Comparison of ENCODE assay signal across 9 cellular contexts in genomic region chr15:32440445-32440977, GRCh38. TPM values are rescaled to one million over a fixed set of nuclear protein-coding genes. Genes with fewer than 3 reads are reported as not detected.
DNase-seq lines count a peak whose midpoint lies in the region; ATAC-seq and TF ChIP-seq lines count a peak whose summit lies in the region.
"Not testable (repeated sequence)": the region's sequence is repeated elsewhere in the genome, so short reads cannot be mapped to it uniquely, and the experiment has no call there.
"Had no signal": no experiment of that assay in that cellular context is flagged by ENCODE, and none has a peak within 500 bp of the region (broad histone marks: within the 10 kb centered on the region; RNA-seq: fewer than 3 reads in every experiment).

No MANE protein-coding gene starts in this region.

- H2BK120ac ChIP-seq in IMR-90 (ENCODE audit: low read depth, low read length), result not testable (repeated sequence)

- POLR2A ChIA-PET in CD8-positive, alpha-beta T cell (lab: Charles Lee); IMR-90 (lab: Charles Lee; ENCODE audit: unreplicated experiment); activated B cell treated with CpG ODN at 0.5 μM for 24 hours (lab: Charles Lee): not testable (repeated sequence)

- H2AK9ac ChIP-seq in IMR-90 (replicated peaks; ENCODE audit: low read depth, low read length, poor library complexity), result not testable (repeated sequence)

- H2BK5ac ChIP-seq in IMR-90 (ENCODE audit: low read depth, low read length, poor library complexity, severe bottlenecking), result not testable (repeated sequence)

- not testable (repeated sequence) for H3K9ac ChIP-seq in IMR-90 (ENCODE audit: low read depth, low read length)

- not testable (repeated sequence) for DNase-seq in CD8-positive, alpha-beta T cell; IMR-90; activated B cell treated with CpG ODN at 0.5 μM for 24 hours; left lung; nephron progenitor cell
- DNase-seq in chondrocyte (ENCODE audit: low spot score), result peak; percentile 35
- DNase-seq in stimulated activated naive B cell treated with anti-CD40 and anti-IgM and Interleukin-4, amounts not matched to agents 10 μg/mL and 1 μg/mL and 100 μg/mL, for 72 hours, result peak; percentile 0

- ATAC-seq in CD8-positive, alpha-beta T cell, result peak; percentile 74
- ATAC-seq in IMR-90 (ENCODE audit: low read depth) (peak; percentile 78), activated B cell treated with CpG ODN at 0.5 μM for 24 hours (ENCODE audit: low read depth) (peak; percentile 54), left lung (peak; percentile 71)
- ATAC-seq in activated T-helper 17 cell treated with anti-CD3 and anti-CD28 coated beads, Interleukin-2, amount 50 U/mL, for 72 hours (replicated peaks), result peak; percentile 51
- peak; percentile 73 to 82 for ATAC-seq in stimulated activated naive B cell treated with anti-CD40 and anti-IgM and Interleukin-4, amounts not matched to agents 10 μg/mL and 1 μg/mL and 100 μg/mL, for 72 hours (replicated peaks)

- not testable (repeated sequence) for H3K36me3 ChIP-seq in CD8-positive, alpha-beta T cell (ENCODE audit: insufficient read depth, low read length); IMR-90 (ENCODE audit: control insufficient read depth, insufficient read depth, low read length); left lung

- H3K36me3 Mint-ChIP-seq in CD8-positive, alpha-beta T cell; activated B cell treated with CpG ODN at 0.5 μM for 24 hours (ENCODE audit: low read depth); activated T-helper 17 cell treated with anti-CD3 and anti-CD28 coated beads, Interleukin-2, amount 50 U/mL, for 72 hours (ENCODE audit: low read depth); chondrocyte (ENCODE audit: low read depth); nephron progenitor cell (ENCODE audit: low read depth); stimulated activated naive B cell treated with anti-CD40 and anti-IgM and Interleukin-4, amounts not matched to agents 10 μg/mL and 1 μg/mL and 100 μg/mL, for 72 hours: not testable (repeated sequence)

- not testable (repeated sequence) for BruUV-seq in IMR-90 (replicated peaks; lab: Mats Ljungman, UMichigan)

- TF ChIP-seq CTCF in CD8-positive, alpha-beta T cell (IDR thresholded peaks at IDR 0.05); IMR-90 (conservative IDR thresholded peaks at IDR 0.05; ENCODE audit: low read depth, low read length); activated B cell treated with CpG ODN at 0.5 μM for 24 hours (IDR thresholded peaks at IDR 0.05); left lung (IDR thresholded peaks at IDR 0.05): not testable (repeated sequence)
- TF ChIP-seq CTCF in chondrocyte (IDR thresholded peaks at IDR 0.05) (peak; percentile 58), nephron progenitor cell (IDR thresholded peaks at IDR 0.05) (peak; percentile 29)

- not testable (repeated sequence) for H2BK20ac ChIP-seq in IMR-90 (ENCODE audit: low read depth, low read length)

- TF ChIP-seq POLR2A in IMR-90 (IDR thresholded peaks at IDR 0.05; ENCODE audit: low read depth, low read length), result not testable (repeated sequence)

- not testable (repeated sequence) for H3K18ac ChIP-seq in IMR-90 (ENCODE audit: low read depth, low read length)

- not testable (repeated sequence) for H3K56ac ChIP-seq in IMR-90 (ENCODE audit: extremely low read depth, insufficient read depth, low read length)

- not testable (repeated sequence) for TF ChIP-seq RAD21 in IMR-90 (IDR thresholded peaks at IDR 0.05; ENCODE audit: low read length)

- H4K91ac ChIP-seq in IMR-90 (ENCODE audit: insufficient read depth, low read depth, low read length), result not testable (repeated sequence)

- dilution Hi-C loops in IMR-90 (cut with HindIII; ENCODE audit: low sequenced_read_pairs, unreplicated experiment), result not testable (repeated sequence)

- H4K8ac ChIP-seq in IMR-90 (ENCODE audit: low read depth in 2 of 2, low read length in 2 of 2), result not testable (repeated sequence)

- not testable (repeated sequence) for H3K4me2 ChIP-seq in IMR-90 (ENCODE audit: low read depth, low read length)

- H3K27ac ChIP-seq in CD8-positive, alpha-beta T cell (ENCODE audit: low read depth, low read length); IMR-90 (ENCODE audit: insufficient read depth, low read length); left lung: not testable (repeated sequence)

- in situ Hi-C loops in IMR-90 (cut with MboI; ENCODE audit: low sequenced_read_pairs), result not testable (repeated sequence)

- not testable (repeated sequence) for H3K14ac ChIP-seq in IMR-90 (replicated peaks; ENCODE audit: low read depth, low read length)

- H3K9me1 ChIP-seq in IMR-90 (ENCODE audit: insufficient read depth, low read length), result not testable (repeated sequence)

- H3K27ac Mint-ChIP-seq in CD8-positive, alpha-beta T cell; activated B cell treated with CpG ODN at 0.5 μM for 24 hours; activated T-helper 17 cell treated with anti-CD3 and anti-CD28 coated beads, Interleukin-2, amount 50 U/mL, for 72 hours; chondrocyte (ENCODE audit: unreplicated experiment); nephron progenitor cell; stimulated activated naive B cell treated with anti-CD40 and anti-IgM and Interleukin-4, amounts not matched to agents 10 μg/mL and 1 μg/mL and 100 μg/mL, for 72 hours: not testable (repeated sequence)

- not testable (repeated sequence) for H4K20me1 ChIP-seq in IMR-90 (ENCODE audit: insufficient read depth, low read length)

- not testable (repeated sequence) for H3K4me1 ChIP-seq in CD8-positive, alpha-beta T cell (ENCODE audit: insufficient read depth, low read length); IMR-90 (ENCODE audit: control insufficient read depth, insufficient read depth, low read length); left lung

- H3K27me3 Mint-ChIP-seq in CD8-positive, alpha-beta T cell (ENCODE audit: low read depth); activated B cell treated with CpG ODN at 0.5 μM for 24 hours; activated T-helper 17 cell treated with anti-CD3 and anti-CD28 coated beads, Interleukin-2, amount 50 U/mL, for 72 hours; chondrocyte (ENCODE audit: low read depth); nephron progenitor cell (ENCODE audit: low read depth, poor library complexity); stimulated activated naive B cell treated with anti-CD40 and anti-IgM and Interleukin-4, amounts not matched to agents 10 μg/mL and 1 μg/mL and 100 μg/mL, for 72 hours: not testable (repeated sequence)

- H3K27me3 ChIP-seq in CD8-positive, alpha-beta T cell (ENCODE audit: insufficient read depth, low read length); IMR-90 (ENCODE audit: control insufficient read depth, insufficient read depth, low read length); left lung: not testable (repeated sequence)

- H2AFZ ChIP-seq in IMR-90 (replicated peaks; ENCODE audit: low read length, poor library complexity), result not testable (repeated sequence)

- H3K4ac ChIP-seq in IMR-90 (ENCODE audit: low read depth, low read length), result not testable (repeated sequence)

- not testable (repeated sequence) for H2BK15ac ChIP-seq in IMR-90 (ENCODE audit: low read depth, low read length)

- intact Hi-C loops in CD8-positive, alpha-beta T cell (cut with DNase I, micrococcal nuclease); IMR-90 (cut with micrococcal nuclease); activated B cell treated with CpG ODN at 0.5 μM for 24 hours (cut with micrococcal nuclease); left lung (cut with DNase I): not testable (repeated sequence)

- not testable (repeated sequence) for H2AK5ac ChIP-seq in IMR-90 (ENCODE audit: low read depth, low read length)

- not testable (repeated sequence) for H3K9me3 Mint-ChIP-seq in CD8-positive, alpha-beta T cell; activated B cell treated with CpG ODN at 0.5 μM for 24 hours; activated T-helper 17 cell treated with anti-CD3 and anti-CD28 coated beads, Interleukin-2, amount 50 U/mL, for 72 hours; chondrocyte (ENCODE audit: low read depth); nephron progenitor cell; stimulated activated naive B cell treated with anti-CD40 and anti-IgM and Interleukin-4, amounts not matched to agents 10 μg/mL and 1 μg/mL and 100 μg/mL, for 72 hours

- H3K79me1 ChIP-seq in IMR-90 (ENCODE audit: low read depth in 1 of 2, low read length in 2 of 2), result not testable (repeated sequence)

- not testable (repeated sequence) for H3K4me3 Mint-ChIP-seq in CD8-positive, alpha-beta T cell; activated B cell treated with CpG ODN at 0.5 μM for 24 hours; activated T-helper 17 cell treated with anti-CD3 and anti-CD28 coated beads, Interleukin-2, amount 50 U/mL, for 72 hours; chondrocyte (ENCODE audit: unreplicated experiment); nephron progenitor cell; stimulated activated naive B cell treated with anti-CD40 and anti-IgM and Interleukin-4, amounts not matched to agents 10 μg/mL and 1 μg/mL and 100 μg/mL, for 72 hours

- not testable (repeated sequence) for H3K9me3 ChIP-seq in CD8-positive, alpha-beta T cell (ENCODE audit: low read length); IMR-90 (ENCODE audit: control insufficient read depth, insufficient read depth, low read length); left lung

- WGBS in IMR-90 (ENCODE audit: extremely low coverage in 2 of 2, insufficient read length in 1 of 2), 2 experiments, result no CpG with 5 or more reads among the region's 12 CpGs

- H3K23ac ChIP-seq in IMR-90 (ENCODE audit: low read depth, low read length), result not testable (repeated sequence)

- CTCF ChIA-PET in CD8-positive, alpha-beta T cell (lab: Charles Lee); IMR-90 (lab: Yijun Ruan, JAX); activated B cell treated with CpG ODN at 0.5 μM for 24 hours (lab: Charles Lee): not testable (repeated sequence)

- not testable (repeated sequence) for H3K4me1 Mint-ChIP-seq in CD8-positive, alpha-beta T cell (ENCODE audit: low read depth); activated B cell treated with CpG ODN at 0.5 μM for 24 hours; activated T-helper 17 cell treated with anti-CD3 and anti-CD28 coated beads, Interleukin-2, amount 50 U/mL, for 72 hours; chondrocyte (ENCODE audit: low read depth); nephron progenitor cell; stimulated activated naive B cell treated with anti-CD40 and anti-IgM and Interleukin-4, amounts not matched to agents 10 μg/mL and 1 μg/mL and 100 μg/mL, for 72 hours

- H3K4me3 ChIP-seq in CD8-positive, alpha-beta T cell (ENCODE audit: low read depth, low read length); IMR-90 (ENCODE audit: insufficient read depth, low read depth, low read length); left lung: not testable (repeated sequence)

- H4K5ac ChIP-seq in IMR-90 (ENCODE audit: low read depth, low read length), result not testable (repeated sequence)

RNA-seq across cellular contexts. Expression of gene GOLGA8O, which starts 14.9 kb away (rescaled TPM):
- 1 to 10 TPM in 1 of 2 experiments, under 1 TPM in 1; 0.95 to 1.8 TPM for total RNA-seq in CD8-positive, alpha-beta T cell
- total RNA-seq in IMR-90 (2012; rRNA removed) (0.36 and 0.56 TPM in 2 replicates), activated B cell treated with CpG ODN at 0.5 μM for 24 hours (0.89 and 1.2 TPM in 2 replicates), chondrocyte (2.5 to 5.1 TPM (median 2.8 TPM) in 3 replicates), left lung (1 to 10 TPM; 1.2 to 1.4 TPM)
- 0.42 and 0.65 TPM in 2 replicates for polyA plus RNA-seq in IMR-90 (2012; rRNA removed)
- polyA plus RNA-seq in IMR-90 (2012; cell fraction: cytosol; rRNA removed), result 0.18 and 0.21 TPM in 2 replicates
- polyA plus RNA-seq in IMR-90 (2012; cell fraction: nucleus; rRNA removed; ENCODE audit: low replicate concordance), result 3.4 and 13.5 TPM in 2 replicates
- 1 to 10 TPM in 1 of 2 donors, not detected in 1; 1.3 TPM for total RNA-seq in activated T-helper 17 cell treated with anti-CD3 and anti-CD28 coated beads, Interleukin-2, amount 50 U/mL, for 72 hours
- total RNA-seq: A673 had no signal

RNA-seq across cellular contexts. Expression of gene GOLGA8K, which starts 37.4 kb away (rescaled TPM):
- not detected for total RNA-seq in CD8-positive, alpha-beta T cell
- total RNA-seq in IMR-90 (2012; rRNA removed), result not detected in 2 replicates
- not detected in 2 replicates for polyA plus RNA-seq in IMR-90 (2012; rRNA removed)
- not detected in 2 replicates for polyA plus RNA-seq in IMR-90 (2012; cell fraction: cytosol; rRNA removed)
- polyA plus RNA-seq in IMR-90 (2012; cell fraction: nucleus; rRNA removed; ENCODE audit: low replicate concordance), result 0.09 TPM in 1 of 2 replicates, not detected in the other
- 0.33 and 0.93 TPM in 2 replicates for total RNA-seq in activated B cell treated with CpG ODN at 0.5 μM for 24 hours
- not detected for total RNA-seq in activated T-helper 17 cell treated with anti-CD3 and anti-CD28 coated beads, Interleukin-2, amount 50 U/mL, for 72 hours
- 1.3 to 2.0 TPM (median 1.7 TPM) in 3 replicates for total RNA-seq in chondrocyte
- 1 to 10 TPM in 1 of 2 donors, under 1 TPM in 1; 0.90 to 1.4 TPM for total RNA-seq in left lung
- total RNA-seq: A673 had no signal
